ENCODE assay signal across 8 cellular contexts in genomic region chr13:95301135-95301946, GRCh38. TPM values are rescaled to one million over a fixed set of nuclear protein-coding genes. Genes with fewer than 3 reads are reported as not detected.
DNase-seq lines count a peak whose midpoint lies in the region; ATAC-seq and TF ChIP-seq lines count a peak whose summit lies in the region.

ABCC4 (minus strand) TSS chr13:95301451; CDS start chr13:95301314, 137 bp downstream.

- peak within 1 kb of the TSS; percentile 89 for H3K27ac ChIP-seq in A673 (ENCODE audit: low read depth, low read length, poor library complexity, severe bottlenecking)

- BruUV-seq in A673 (replicated peaks; lab: Mats Ljungman, UMichigan): no TSS peak

- TF ChIP-seq POLR2A in GM18526 (IDR thresholded peaks at IDR 0.05; ENCODE audit: extremely low read depth, insufficient read length): peak; percentile 53

- TF ChIP-seq CTCF in A673 (conservative IDR thresholded peaks at IDR 0.05; ENCODE audit: low read depth, low read length): no peak
- peak; percentile 26 for TF ChIP-seq CTCF in choroid plexus epithelial cell (conservative IDR thresholded peaks at IDR 0.05; ENCODE audit: low read depth, low read length)

- H3K4me1 ChIP-seq in A673 (ENCODE audit: insufficient read depth, low read length, poor library complexity, severe bottlenecking): peaks cover 26% of the 10 kb centered on the region

- POLR2A ChIA-PET in A673 (lab: Charles Lee; ENCODE audit: low non-redundant PET): interaction anchor here (0.7 kb wide), 1 partner anchor 13 kb away, joined by 4 read pairs; no protein-coding TSS in a partner anchor

- peak within 1 kb of the TSS; percentile 97 for H3K4me3 ChIP-seq in A673 (ENCODE audit: low read depth, low read length, poor library complexity, severe bottlenecking)
- H3K4me3 ChIP-seq in choroid plexus epithelial cell (ENCODE audit: low read depth, low read length): peak within 1 kb of the TSS; percentile 81

- intact Hi-C loops in A673 (cut with micrococcal nuclease; ENCODE audit: unreplicated experiment): loop anchor here (5.0 kb wide), 1 partner anchor 81 kb away; no protein-coding TSS in a partner anchor

- ATAC-seq in HG03039 (IDR thresholded peaks at IDR 0.05; ENCODE audit: unreplicated experiment): peak; percentile 86
- ATAC-seq in activated CD4-positive, CD25-positive, alpha-beta regulatory T cell treated with anti-CD3 and anti-CD28 coated beads, Interleukin-2, amount 50 U/mL, for 24 hours: peak; percentile 85 to 88

- no peaks in the 10 kb centered on the region for H3K36me3 ChIP-seq in A673 (ENCODE audit: insufficient read depth, low read length, poor library complexity, severe bottlenecking)

- no peaks in the 10 kb centered on the region for H3K27me3 ChIP-seq in A673 (replicated peaks; ENCODE audit: insufficient read depth, low read depth, low read length, poor library complexity)

- peak; percentile 93 for DNase-seq in A673 (ENCODE audit: low spot score)
- peak; percentile 83 for DNase-seq in NCI-H226
- peak; percentile 59 for DNase-seq in choroid plexus epithelial cell (ENCODE audit: low read depth)
- peak; percentile 88 for DNase-seq in left kidney (ENCODE audit: low read depth, low spot score)
- peak; percentile 53 to 60 for DNase-seq in stimulated activated CD4-positive, alpha-beta T cell treated with anti-CD3 and anti-CD28 coated beads, Interleukin-2, amount 100 ng/mL, for 48 hours

- CTCF ChIA-PET in A673 (lab: Charles Lee): interaction anchor here (1.0 kb wide), 1 partner anchor 110 kb away, joined by 4 read pairs; no protein-coding TSS in a partner anchor

- no peaks in the 10 kb centered on the region for H3K9me3 ChIP-seq in A673 (ENCODE audit: low read depth, low read length, poor library complexity, severe bottlenecking)

RNA-seq across cellular contexts. Expression of gene ABCC4, which starts in this region (rescaled TPM):
- 42.9 and 52.0 TPM in 2 replicates for total RNA-seq in A673 (2021)

Comparison
In these comparisons a context has a peak if more than half of its experiments do, and no peak if none do; other contexts are left out.
1. Peak in every context shown above with its lines: DNase-seq, ATAC-seq, H3K4me3 ChIP-seq and H3K27ac ChIP-seq.